In the genomic region with DNA sequence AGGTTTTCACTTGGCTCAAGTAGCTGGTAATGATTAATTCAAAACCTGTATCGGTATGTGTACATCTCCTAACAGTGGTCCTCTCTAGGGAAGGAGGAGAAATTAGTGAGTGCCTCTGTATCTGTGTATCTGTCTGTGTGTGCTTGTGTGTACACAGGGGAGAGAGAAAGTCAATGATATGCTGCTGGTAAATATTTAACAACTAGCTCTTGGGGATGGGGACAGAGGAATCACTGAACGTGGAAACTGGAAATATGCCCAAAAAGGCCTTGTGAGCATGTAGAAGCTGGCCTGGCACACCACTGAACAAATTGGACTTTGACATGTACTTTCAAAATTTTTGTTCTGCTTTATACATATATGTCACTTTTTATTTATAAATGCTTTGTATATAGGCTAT, we compare ENCODE assay signal across 13 cellular contexts.
DNase-seq lines count a peak whose midpoint lies in the region; ATAC-seq and TF ChIP-seq lines count a peak whose summit lies in the region.
"Had no signal": no experiment of that assay in that cellular context is flagged by ENCODE, and none has a peak within 500 bp of the region (broad histone marks: within the 10 kb centered on the region; RNA-seq: fewer than 3 reads in every experiment).

No MANE protein-coding gene starts in this region.

- H3K27me3 ChIP-seq in DOHH2 (ENCODE audit: control insufficient read depth, low read length) (no peaks in the 10 kb centered on the region), Peyer's patch (no peaks in the 10 kb centered on the region)
- H3K27me3 ChIP-seq: gastrocnemius medialis had no signal

- no peaks in the 10 kb centered on the region for H3K79me2 ChIP-seq in DOHH2 (ENCODE audit: control insufficient read depth, low read length)

- H3K36me3 ChIP-seq in DOHH2 (ENCODE audit: control insufficient read depth, low read length) (peaks cover 21% of the 10 kb centered on the region), Peyer's patch (peaks cover 0 to 23% (median 0%) of the 10 kb centered on the region in 3 donors)

- no peak overlapping the region for H3K4me3 Mint-ChIP-seq in Calu3 (ENCODE audit: low read depth, unreplicated experiment)

- H3K9me3 Mint-ChIP-seq in Calu3 (ENCODE audit: low read depth, unreplicated experiment) = no peaks in the 10 kb centered on the region

- H3K4me1 Mint-ChIP-seq in Calu3 (ENCODE audit: low read depth, unreplicated experiment) = no peaks in the 10 kb centered on the region

- intact Hi-C loops in Calu3 (cut with micrococcal nuclease; ENCODE audit: unreplicated experiment) = no loop called here

- no peak overlapping the region for H3K27ac Mint-ChIP-seq in Calu3 (ENCODE audit: unreplicated experiment)

- no peak for TF ChIP-seq CTCF in DOHH2 (IDR thresholded peaks at IDR 0.05; ENCODE audit: low read depth, low read length, poor library complexity, severe bottlenecking)
- TF ChIP-seq CTCF in VCaP (conservative IDR thresholded peaks at IDR 0.05) = no peak
- no peak for TF ChIP-seq CTCF in Calu3 (IDR thresholded peaks at IDR 0.05; ENCODE audit: unreplicated experiment)
- no peak for TF ChIP-seq CTCF in Peyer's patch (IDR thresholded peaks at IDR 0.05)

- CTCF ChIA-PET in Calu3 (lab: Charles Lee) = interaction anchor here (0.5 kb wide), 1 partner anchor 1730 kb away, joined by 3 read pairs; no protein-coding TSS in a partner anchor

- no peaks in the 10 kb centered on the region for H3K9me2 ChIP-seq in DOHH2 (replicated peaks; ENCODE audit: control insufficient read depth, low read length)

- H3K36me3 Mint-ChIP-seq in Calu3 (ENCODE audit: insufficient read depth, unreplicated experiment) = no peaks in the 10 kb centered on the region

- DNase-seq in activated effector memory CD4-positive, alpha-beta T cell treated with Interleukin-2 at 50 U/mL for 16 hours = no peak
- no peak for DNase-seq in AG08395 (ENCODE audit: low spot score)
- DNase-seq in Calu3 = no peak
- DNase-seq in Peyer's patch = no peak
- DNase-seq: occipital lobe; stimulated activated naive CD8-positive, alpha-beta T cell treated with anti-CD3 and anti-CD28 coated beads, Interleukin-15, Interleukin-2, amounts not matched to agents 100 U/mL and 50 U/mL, for 24 hours; T-helper 2 cell had no signal

- H3F3A ChIP-seq in DOHH2 (ENCODE audit: control insufficient read depth, insufficient read depth) = peaks cover 35% of the 10 kb centered on the region

- H3K27ac ChIP-seq in DOHH2 (ENCODE audit: low read depth, low read length) = peak overlapping the region; percentile 98
- H3K27ac ChIP-seq in VCaP = peak overlapping the region; percentile 86
- H3K27ac ChIP-seq in Peyer's patch = peak overlapping the region in 2 of 4 donors; percentile 70 to 73
- H3K27ac ChIP-seq: HL-60 had no signal

- BruUV-seq in Calu3 (replicated peaks; lab: Mats Ljungman, UMichigan) = no TSS peak

- H3K4me3 ChIP-seq in DOHH2 (ENCODE audit: low read length) (peak overlapping the region; percentile 63), Peyer's patch (no peak overlapping the region)
- H3K4me3 ChIP-seq: gastrocnemius medialis had no signal

- TF ChIP-seq POLR2A in Peyer's patch (IDR thresholded peaks at IDR 0.05) = no peak

- H3K4me1 ChIP-seq in DOHH2 (ENCODE audit: control insufficient read depth, low read length) (peaks cover 81% of the 10 kb centered on the region), Peyer's patch (peaks cover 0 to 14% (median 3%) of the 10 kb centered on the region in 4 donors)

- H3K4me2 ChIP-seq in DOHH2 (ENCODE audit: low read length) = peak overlapping the region; percentile 89

- no peaks in the 10 kb centered on the region for H4K20me1 ChIP-seq in DOHH2 (ENCODE audit: control insufficient read depth, insufficient read depth, low read depth, low read length)

- ATAC-seq in GM21447 (IDR thresholded peaks at IDR 0.05; ENCODE audit: unreplicated experiment) = peak; percentile 24
- peak; percentile 42 for ATAC-seq in HG03135 (IDR thresholded peaks at IDR 0.05; ENCODE audit: unreplicated experiment)

- H3K9me3 ChIP-seq in DOHH2 (ENCODE audit: control insufficient read depth, insufficient read depth, low read length) (no peaks in the 10 kb centered on the region), Peyer's patch (no peaks in the 10 kb centered on the region)
- H3K9me3 ChIP-seq: gastrocnemius medialis had no signal

- H3K27me3 Mint-ChIP-seq in Calu3 (ENCODE audit: unreplicated experiment) = no peaks in the 10 kb centered on the region
